ENCODE assay signal across 1 cellular context in genomic region chr21:41751621-41752020, GRCh38.
TF ChIP-seq lines count a peak whose summit lies in the region.

No MANE protein-coding gene starts in this region.

TF ChIP-seq in H1, 55 proteins besides CTCF, POLR2A, EP300 and RAD21 (continued from another document):
- TF ChIP-seq CHD7 (IDR thresholded peaks at IDR 0.05; ENCODE audit: insufficient replicate concordance, low read length) (no peak), RFX5 (IDR thresholded peaks at IDR 0.05; ENCODE audit: borderline replicate concordance, low read depth, low read length) (no peak), SUZ12 (IDR thresholded peaks at IDR 0.05; ENCODE audit: low read length) (no peak), SIN3A (conservative IDR thresholded peaks at IDR 0.05 in 1 of 2, IDR thresholded peaks at IDR 0.05 in 1 of 2; ENCODE audit: low read depth in 1 of 2, low read length in 2 of 2) (no peak), CEBPB (IDR thresholded peaks at IDR 0.05; ENCODE audit: low read depth, low read length) (0 out of 2 replicates have a peak, but pooled peaks have one; percentile 32), E2F6 (IDR thresholded peaks at IDR 0.05) (no peak)
